In the genomic region with DNA sequence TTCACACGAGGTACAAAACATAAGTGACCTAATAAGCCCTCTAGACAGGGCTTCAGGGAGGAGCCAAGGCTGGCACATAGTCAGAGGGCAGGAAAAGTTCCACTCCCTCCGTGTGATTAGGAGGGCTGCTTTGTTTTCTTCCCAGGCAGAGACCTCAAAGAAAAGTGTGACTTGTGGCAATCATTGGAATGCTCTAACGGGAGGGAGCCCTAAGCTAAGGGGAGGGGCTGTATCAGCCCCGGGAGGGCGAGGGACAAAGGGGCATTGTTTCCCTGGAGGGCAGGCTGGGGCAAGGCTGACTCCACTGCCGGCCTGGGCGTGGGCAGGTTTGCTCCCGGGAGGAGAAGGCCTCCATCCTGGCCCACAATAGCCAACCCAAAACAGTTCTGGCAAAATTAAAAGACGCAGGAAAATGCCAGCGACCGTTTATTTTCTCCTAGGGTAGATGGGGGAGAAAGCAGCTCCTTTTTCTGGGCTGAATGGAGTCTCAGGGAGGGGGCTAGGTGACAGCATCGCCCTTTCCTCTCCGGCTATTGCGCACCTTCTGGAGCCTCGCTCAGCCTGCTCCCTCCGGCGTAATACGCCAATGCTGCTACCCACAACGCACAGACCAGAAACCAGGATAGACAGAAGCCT, we compare ENCODE assay signal across 8 cellular contexts.
DNase-seq lines count a peak whose midpoint lies in the region; ATAC-seq and TF ChIP-seq lines count a peak whose summit lies in the region.

No MANE protein-coding gene starts in this region.

- H3K36me3 ChIP-seq in duodenal mucosa (ENCODE audit: control insufficient read depth in 1 of 2, insufficient read depth in 2 of 2, low read length in 2 of 2) (no peaks in the 10 kb centered on the region), mesodermal cell (ENCODE audit: control insufficient read depth, insufficient read depth, low read length) (no peaks in the 10 kb centered on the region), upper lobe of left lung (no peaks in the 10 kb centered on the region)

- H3K4me1 Mint-ChIP-seq in activated naive CD4-positive, alpha-beta T cell treated with anti-CD3 and anti-CD28 coated beads for 36 hours (ENCODE audit: low read depth), result peaks cover 35% of the 10 kb centered on the region

- no peak overlapping the region for H3K27ac Mint-ChIP-seq in activated naive CD4-positive, alpha-beta T cell treated with anti-CD3 and anti-CD28 coated beads for 36 hours

- peak overlapping the region; percentile 85 for H3K4me3 Mint-ChIP-seq in activated naive CD4-positive, alpha-beta T cell treated with anti-CD3 and anti-CD28 coated beads for 36 hours

- CTCF ChIA-PET in activated naive CD4-positive, alpha-beta T cell treated with anti-CD3 and anti-CD28 coated beads for 36 hours (lab: Charles Lee), result interaction anchor here (0.6 to 12.5 kb wide), 11 partner anchors 8 to 613 kb away, joined by 3 to 281 read pairs (median 5); a partner anchor contains a TSS

- H3K27me3 Mint-ChIP-seq in activated naive CD4-positive, alpha-beta T cell treated with anti-CD3 and anti-CD28 coated beads for 36 hours (ENCODE audit: low read depth), result peaks cover 13% of the 10 kb centered on the region

- TF ChIP-seq POLR2A in upper lobe of left lung (IDR thresholded peaks at IDR 0.05), result no peak

- peaks cover 34 to 36% of the 10 kb centered on the region in 2 donors for H3K4me1 ChIP-seq in duodenal mucosa (ENCODE audit: control insufficient read depth in 1 of 2, insufficient read depth in 2 of 2, low read length in 2 of 2)
- H3K4me1 ChIP-seq in mesodermal cell (ENCODE audit: control insufficient read depth, insufficient read depth, low read length, poor library complexity, severe bottlenecking), result peaks cover 53% of the 10 kb centered on the region
- peaks cover 24 to 53% (median 43%) of the 10 kb centered on the region in 4 donors for H3K4me1 ChIP-seq in upper lobe of left lung

- TF ChIP-seq CTCF in upper lobe of left lung (IDR thresholded peaks at IDR 0.05), result no peak

- TF ChIP-seq EP300 in upper lobe of left lung (IDR thresholded peaks at IDR 0.05), result no peak

- H3K9ac ChIP-seq in duodenal mucosa (ENCODE audit: low read depth in 1 of 2, low read length in 2 of 2), result peak overlapping the region; percentile 82 to 96

- no peak for DNase-seq in activated naive CD4-positive, alpha-beta T cell treated with anti-CD3 and anti-CD28 coated beads for 36 hours
- no peak for DNase-seq in activated naive CD4-positive, alpha-beta T cell (lab: John Stamatoyannopoulos, UW)
- DNase-seq in upper lobe of left lung, result peak; percentile 38 to 68
- DNase-seq in NCI-H2196 (lab: John Stamatoyannopoulos, UW; ENCODE audit: unreplicated experiment), result no peak
- no peak for DNase-seq in NCI-H1105 treated with DMSO at 0.1 percent for 48 hours (lab: John Stamatoyannopoulos, UW)

- no peaks in the 10 kb centered on the region for H3K36me3 Mint-ChIP-seq in activated naive CD4-positive, alpha-beta T cell treated with anti-CD3 and anti-CD28 coated beads for 36 hours (ENCODE audit: low read depth)

- peak overlapping the region; percentile 81 to 88 for H3K4me3 ChIP-seq in duodenal mucosa (ENCODE audit: low read depth in 1 of 2, low read length in 2 of 2)
- H3K4me3 ChIP-seq in mesodermal cell (ENCODE audit: extremely low read depth, insufficient read depth, low read length, poor library complexity, severe bottlenecking), result peak overlapping the region; percentile 55
- peak overlapping the region in 3 of 4 donors; percentile 54 to 66 (median 63) for H3K4me3 ChIP-seq in upper lobe of left lung

- no peaks in the 10 kb centered on the region for H3K9me3 Mint-ChIP-seq in activated naive CD4-positive, alpha-beta T cell treated with anti-CD3 and anti-CD28 coated beads for 36 hours

- ATAC-seq in upper lobe of left lung (ENCODE audit: low FRiP score in 2 of 2), result no peak
- no peak for ATAC-seq in HG03469 (IDR thresholded peaks at IDR 0.05; ENCODE audit: unreplicated experiment)

- H3K27ac ChIP-seq in duodenal mucosa (ENCODE audit: low read depth, low read length) (peak overlapping the region; percentile 63), mesodermal cell (ENCODE audit: low read depth, low read length, severe bottlenecking) (peak overlapping the region; percentile 96), upper lobe of left lung (peak overlapping the region; percentile 92 to 96 (median 95))

- H3K9me3 ChIP-seq in duodenal mucosa (ENCODE audit: control insufficient read depth in 1 of 2, low read length in 2 of 2) (no peaks in the 10 kb centered on the region), mesodermal cell (ENCODE audit: control insufficient read depth, low read length) (no peaks in the 10 kb centered on the region), upper lobe of left lung (no peaks in the 10 kb centered on the region)

- H3K27me3 ChIP-seq in duodenal mucosa (ENCODE audit: control insufficient read depth in 1 of 2, insufficient read depth in 2 of 2, low read length in 2 of 2), result peaks cover 0 to 4% of the 10 kb centered on the region in 2 donors
- no peaks in the 10 kb centered on the region for H3K27me3 ChIP-seq in upper lobe of left lung

- intact Hi-C loops in activated naive CD4-positive, alpha-beta T cell treated with anti-CD3 and anti-CD28 coated beads for 36 hours (cut with micrococcal nuclease), result loop anchor here (2.0 to 5.0 kb wide), 5 partner anchors 149 to 1241 kb away; a partner anchor contains a TSS

- WGBS in mesodermal cell (ENCODE audit: insufficient coverage in 2 of 2), 2 experiments, result 6 to 8% methylated on average over 8 to 14 of the region's 19 CpGs
- WGBS in upper lobe of left lung, 2 donors, result 35 to 46% methylated on average over 18 to 19 of the region's 19 CpGs

Comparison
In these comparisons a context has a peak if more than half of its experiments do, and no peak if none do; other contexts are left out.
1. DNase-seq: peak in upper lobe of left lung (2 of 2); none in activated naive CD4-positive, alpha-beta T cell treated with anti-CD3 and anti-CD28 coated beads for 36 hours (single experiment), activated naive CD4-positive, alpha-beta T cell (0 of 4), NCI-H2196 (single experiment) and NCI-H1105 treated with DMSO at 0.1 percent for 48 hours (single experiment).
2. Peak in every context shown above with its lines, with median percentiles within 50 percentile points of each other: H3K27ac ChIP-seq and H3K4me3 ChIP-seq.